Comparison of ENCODE assay signal across 8 cellular contexts in genomic region chr11:76680517-76681425, GRCh38. TPM values are rescaled to one million over a fixed set of nuclear protein-coding genes. Genes with fewer than 3 reads are reported as not detected.
A peak's percentile ranks its signal among the peaks of the same experiment; 100 is the strongest.
DNase-seq lines count a peak whose midpoint lies in the region; ATAC-seq and TF ChIP-seq lines count a peak whose summit lies in the region.

No MANE protein-coding gene starts in this region.

- H3K4me1 ChIP-seq in ovary (ENCODE audit: insufficient read depth): no peaks in the 10 kb centered on the region
- H3K4me1 ChIP-seq in upper lobe of right lung: peaks cover 6% of the 10 kb centered on the region

- intact Hi-C loops in ovary (cut with DNase I) (loop anchor here in 1 of 4 donors (5.0 kb wide), 1 partner anchor 128 kb away; no protein-coding TSS in a partner anchor), upper lobe of right lung (cut with DNase I) (no loop called here)

- WGBS in ovary, 3 donors: 31 to 32% (median 32%) methylated on average over 19 to 22 of the region's 22 CpGs

- H3K9me3 ChIP-seq in ovary (no peaks in the 10 kb centered on the region), upper lobe of right lung (no peaks in the 10 kb centered on the region)

- no peak for TF ChIP-seq POLR2A in ovary (IDR thresholded peaks at IDR 0.05)

- TF ChIP-seq CTCF in GM12865 (IDR thresholded peaks at IDR 0.05; ENCODE audit: insufficient read depth, low read depth, low read length, missing control alignments): peak; percentile 84
- peak; percentile 75 to 95 (median 84) for TF ChIP-seq CTCF in ovary (IDR thresholded peaks at IDR 0.05)
- TF ChIP-seq CTCF in upper lobe of right lung (IDR thresholded peaks at IDR 0.05): peak; percentile 80

- H3K4me3 ChIP-seq in GM12865 (ENCODE audit: low read depth, low read length): no peak overlapping the region
- H3K4me3 ChIP-seq in ovary: no peak overlapping the region
- H3K4me3 ChIP-seq in upper lobe of right lung: no peak overlapping the region

- H3K27ac ChIP-seq in ovary (no peak overlapping the region), upper lobe of right lung (no peak overlapping the region)

- ATAC-seq in upper lobe of right lung: peak; percentile 73
- ATAC-seq in GM21526 (IDR thresholded peaks at IDR 0.05; ENCODE audit: low FRiP score, unreplicated experiment): no peak

- no peaks in the 10 kb centered on the region for H3K36me3 ChIP-seq in ovary
- no peaks in the 10 kb centered on the region for H3K36me3 ChIP-seq in upper lobe of right lung

- DNase-seq in GM12865 (ENCODE audit: low read depth): peak; percentile 71
- DNase-seq in LHCN-M2 (ENCODE audit: low read depth): peak; percentile 44
- DNase-seq in SHP77 (lab: John Stamatoyannopoulos, UW): peak; percentile 87 to 88
- DNase-seq in activated T-helper 9 cell treated with anti-CD3 and anti-CD28 coated beads, Interleukin-2, amount 50 U/mL, for 16 hours (ENCODE audit: low read depth): peak; percentile 19
- DNase-seq in foreskin melanocyte: peak; percentile 12
- DNase-seq in ovary: peak; percentile 70 to 82 (median 79)
- no peak for DNase-seq in upper lobe of right lung

- TF ChIP-seq EP300 in ovary (IDR thresholded peaks at IDR 0.05): no peak

- H3K27me3 ChIP-seq in ovary (no peaks in the 10 kb centered on the region), upper lobe of right lung (no peaks in the 10 kb centered on the region)

RNA-seq across cellular contexts. Expression of gene LRRC32, which starts 10.2 kb away (rescaled TPM):
- total RNA-seq in LHCN-M2 (2014; rRNA removed): 0.06 TPM in 2 replicates
- 1.6 TPM for polyA plus RNA-seq in LHCN-M2 (2012)
- total RNA-seq in ovary: 10 to 100 TPM in 5 of 7 donors, 1 to 10 TPM in 2; 3.2 to 47.1 (median 29.5) TPM
- polyA plus RNA-seq in ovary: 10 to 100 TPM; 19.4 to 39.9 TPM
- 111 TPM for total RNA-seq in upper lobe of right lung
